ENCODE assay signal across 18 cellular contexts in genomic region chr12:100528471-100529139, GRCh38.
"Had no signal": no experiment of that assay in that cellular context is flagged by ENCODE, and none has a peak within 500 bp of the region (broad histone marks: within the 10 kb centered on the region; RNA-seq: fewer than 3 reads in every experiment).

No MANE protein-coding gene starts in this region.

- H3K27me3 Mint-ChIP-seq: activated CD4-positive, alpha-beta T cell treated with anti-CD3 and anti-CD28 coated beads, Interleukin-2, amount 10 ng/mL, durations not matched to agents 24 days and 14 days had no signal

- H3K4me1 Mint-ChIP-seq: activated CD4-positive, alpha-beta T cell treated with anti-CD3 and anti-CD28 coated beads, Interleukin-2, amount 10 ng/mL, durations not matched to agents 24 days and 14 days; activated naive CD8-positive, alpha-beta T cell treated with anti-CD3 and anti-CD28 coated beads, Interleukin-2, amount 10 ng/mL, durations not matched to agents 7 days and 5 days; activated T-helper 17 cell treated with anti-CD3 and anti-CD28 coated beads, Interleukin-2, amount 50 U/mL, for 72 hours; naive thymus-derived CD8-positive, alpha-beta T cell; stimulated activated effector memory CD8-positive, alpha-beta T cell treated with anti-CD3 and anti-CD28 coated beads, Interleukin-12 subunit alpha, Interleukin-12 subunit beta, amount 100 ng/mL, for 72 hours; T-cell had no signal

- H3K27ac ChIP-seq: epithelial cell of prostate, thoracic aorta, upper lobe of left lung had no signal

- H3K27ac Mint-ChIP-seq: activated CD4-positive, alpha-beta T cell treated with anti-CD3 and anti-CD28 coated beads, Interleukin-2, amount 10 ng/mL, durations not matched to agents 24 days and 14 days; activated CD8-positive, alpha-beta T cell treated with anti-CD3 and anti-CD28 coated beads for 36 hours; activated naive CD8-positive, alpha-beta T cell treated with anti-CD3 and anti-CD28 coated beads, Interleukin-2, amount 10 ng/mL, durations not matched to agents 7 days and 5 days; activated T-helper 17 cell treated with anti-CD3 and anti-CD28 coated beads, Interleukin-2, amount 50 U/mL, for 72 hours; naive thymus-derived CD8-positive, alpha-beta T cell; stimulated activated effector memory CD8-positive, alpha-beta T cell treated with anti-CD3 and anti-CD28 coated beads, Interleukin-12 subunit alpha, Interleukin-12 subunit beta, amount 100 ng/mL, for 72 hours; T-cell had no signal

- H3K9me3 Mint-ChIP-seq: activated CD4-positive, alpha-beta T cell treated with anti-CD3 and anti-CD28 coated beads, Interleukin-2, amount 10 ng/mL, durations not matched to agents 24 days and 14 days; activated CD8-positive, alpha-beta T cell treated with anti-CD3 and anti-CD28 coated beads for 36 hours; activated naive CD8-positive, alpha-beta T cell treated with anti-CD3 and anti-CD28 coated beads, Interleukin-2, amount 10 ng/mL, durations not matched to agents 7 days and 5 days; activated T-helper 17 cell treated with anti-CD3 and anti-CD28 coated beads, Interleukin-2, amount 50 U/mL, for 72 hours; brain; naive thymus-derived CD8-positive, alpha-beta T cell; T-cell had no signal

- H3K9me3 ChIP-seq: mucosa of descending colon, thoracic aorta, upper lobe of left lung had no signal

- H3K4me1 ChIP-seq: upper lobe of left lung had no signal

- H3K4me3 Mint-ChIP-seq: activated CD4-positive, alpha-beta T cell treated with anti-CD3 and anti-CD28 coated beads, Interleukin-2, amount 10 ng/mL, durations not matched to agents 24 days and 14 days; activated CD8-positive, alpha-beta T cell treated with anti-CD3 and anti-CD28 coated beads for 36 hours; activated naive CD8-positive, alpha-beta T cell treated with anti-CD3 and anti-CD28 coated beads, Interleukin-2, amount 10 ng/mL, durations not matched to agents 7 days and 5 days; activated T-helper 17 cell treated with anti-CD3 and anti-CD28 coated beads, Interleukin-2, amount 50 U/mL, for 72 hours; naive thymus-derived CD8-positive, alpha-beta T cell; stimulated activated effector memory CD8-positive, alpha-beta T cell treated with anti-CD3 and anti-CD28 coated beads, Interleukin-12 subunit alpha, Interleukin-12 subunit beta, amount 100 ng/mL, for 72 hours; T-cell had no signal

- ATAC-seq: activated CD8-positive, alpha-beta T cell treated with anti-CD3 and anti-CD28 coated beads for 36 hours; activated T-helper 17 cell treated with anti-CD3 and anti-CD28 coated beads, Interleukin-2, amount 50 U/mL, for 72 hours; mucosa of descending colon; naive thymus-derived CD8-positive, alpha-beta T cell; sciatic nerve; stimulated activated effector memory CD8-positive, alpha-beta T cell treated with anti-CD3 and anti-CD28 coated beads, Interleukin-12 subunit alpha, Interleukin-12 subunit beta, amount 100 ng/mL, for 72 hours; T-cell had no signal

- DNase-seq: activated CD4-positive, alpha-beta T cell treated with anti-CD3 and anti-CD28 coated beads, Interleukin-2, amount 10 ng/mL, durations not matched to agents 24 days and 14 days; activated CD8-positive, alpha-beta T cell treated with anti-CD3 and anti-CD28 coated beads for 36 hours; activated naive CD4-positive, alpha-beta T cell; activated naive CD8-positive, alpha-beta T cell treated with anti-CD3 and anti-CD28 coated beads, Interleukin-2, amount 10 ng/mL, durations not matched to agents 7 days and 5 days; activated T-cell treated with anti-CD3 and anti-CD28 coated beads, Interleukin-2, amount 50 U/mL, for 1 hour; foreskin melanocyte; mesenchymal stem cell; mucosa of descending colon; naive thymus-derived CD8-positive, alpha-beta T cell; stimulated activated CD4-positive, alpha-beta T cell treated with anti-CD3 and anti-CD28 coated beads, Interleukin-4, amount 100 ng/mL, for 24 hours; T-cell; upper lobe of left lung had no signal

- H3K4me3 ChIP-seq: mucosa of descending colon, thoracic aorta, upper lobe of left lung had no signal

- H3K36me3 Mint-ChIP-seq: activated naive CD8-positive, alpha-beta T cell treated with anti-CD3 and anti-CD28 coated beads, Interleukin-2, amount 10 ng/mL, durations not matched to agents 7 days and 5 days; brain; naive thymus-derived CD8-positive, alpha-beta T cell; stimulated activated effector memory CD8-positive, alpha-beta T cell treated with anti-CD3 and anti-CD28 coated beads, Interleukin-12 subunit alpha, Interleukin-12 subunit beta, amount 100 ng/mL, for 72 hours; T-cell had no signal

- H3K27me3 ChIP-seq: upper lobe of left lung had no signal

- H3K36me3 ChIP-seq: thoracic aorta, upper lobe of left lung had no signal
